ENCODE assay signal across 11 cellular contexts in the genomic region with DNA sequence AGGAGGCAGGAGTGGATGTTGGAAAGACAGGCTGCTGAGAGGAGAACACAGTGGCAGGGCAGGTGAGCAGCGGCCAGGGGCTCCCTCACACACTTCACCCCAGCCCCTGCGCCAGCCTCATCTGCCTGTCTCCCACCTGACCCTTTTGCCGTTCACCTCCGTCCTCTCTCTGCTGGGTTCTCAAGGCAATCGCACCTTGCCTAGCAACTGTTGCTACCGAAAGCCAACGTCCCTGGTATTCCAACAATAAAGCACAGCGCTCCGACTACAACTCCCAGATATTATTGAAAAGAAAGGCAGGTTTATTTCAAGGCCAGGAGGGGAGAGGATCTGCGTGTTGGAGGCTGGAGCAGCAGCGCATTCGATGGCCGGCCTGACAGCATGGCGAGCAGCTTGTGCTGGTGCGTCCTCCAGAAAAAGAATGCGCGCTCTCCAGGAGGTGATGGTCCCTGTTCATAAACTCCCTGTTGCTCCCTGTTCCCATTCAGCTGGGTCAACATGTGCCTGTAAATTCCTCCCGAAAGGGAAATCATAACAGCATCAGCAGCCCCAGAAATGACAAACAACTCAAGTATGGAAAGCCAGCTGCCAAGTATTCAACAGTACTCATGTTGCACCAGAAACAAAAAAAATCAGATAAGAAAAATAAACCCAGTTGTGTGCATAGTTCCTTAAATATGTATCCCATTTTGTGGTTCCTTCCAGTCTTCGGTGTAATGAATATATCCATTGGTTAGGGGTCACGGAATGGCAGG.
A peak's percentile ranks its signal among the peaks of the same experiment; 100 is the strongest.
DNase-seq lines count a peak whose midpoint lies in the region; ATAC-seq and TF ChIP-seq lines count a peak whose summit lies in the region.
"Had no signal": no experiment of that assay in that cellular context is flagged by ENCODE, and none has a peak within 500 bp of the region (broad histone marks: within the 10 kb centered on the region; RNA-seq: fewer than 3 reads in every experiment).

No MANE protein-coding gene starts in this region.

- no peak overlapping the region for H3K4me3 ChIP-seq in fibroblast of pulmonary artery (replicated peaks; ENCODE audit: low read depth, low read length)
- H3K4me3 ChIP-seq: heart right ventricle, right lobe of liver had no signal

- TF ChIP-seq CTCF in fibroblast of pulmonary artery (IDR thresholded peaks at IDR 0.05; ENCODE audit: low read length, missing control alignments) = no peak

- DNase-seq in ELR (ENCODE audit: low read depth) = peak; percentile 30
- peak; percentile 92 for DNase-seq in NCI-H748 (lab: John Stamatoyannopoulos, UW; ENCODE audit: unreplicated experiment)
- peak; percentile 14 for DNase-seq in fibroblast of pulmonary artery (ENCODE audit: low read depth)
- DNase-seq in stromal cell of bone marrow (ENCODE audit: low read depth) = peak; percentile 72
- DNase-seq in CD1c-positive myeloid dendritic cell (ENCODE audit: extremely low spot score) = no peak
- no peak for DNase-seq in glomerular visceral epithelial cell (ENCODE audit: extremely low spot score)
- DNase-seq in activated gamma-delta T cell treated with Interleukin-2 at 50 U/mL for 16 hours = no peak
- DNase-seq: heart right ventricle, KG1, right lobe of liver had no signal

- ATAC-seq in GM21367 (IDR thresholded peaks at IDR 0.05; ENCODE audit: unreplicated experiment) = no peak
- ATAC-seq: right lobe of liver had no signal

Comparison
In these comparisons a context has a peak if more than half of its experiments do, and no peak if none do; other contexts are left out.
1. DNase-seq: peak in ELR (single experiment), NCI-H748 (single experiment), fibroblast of pulmonary artery (single experiment) and stromal cell of bone marrow (single experiment); none in CD1c-positive myeloid dendritic cell (single experiment), glomerular visceral epithelial cell (single experiment) and activated gamma-delta T cell treated with Interleukin-2 at 50 U/mL for 16 hours (single experiment).